In genomic region chr21:45154511-45155508, GRCh38 we compare ENCODE assay signal across 8 cellular contexts.
DNase-seq lines count a peak whose midpoint lies in the region; ATAC-seq lines count a peak whose summit lies in the region.

No MANE protein-coding gene starts in this region.

- H3K4me3 ChIP-seq in SJCRH30 (no peak overlapping the region), rectal smooth muscle tissue (ENCODE audit: low read length) (no peak overlapping the region)

- in situ Hi-C loops in G401 (cut with HindIII; ENCODE audit: low sequenced_read_pairs) = no loop called here

- H3K9ac ChIP-seq in rectal smooth muscle tissue (ENCODE audit: low read length) = no peak overlapping the region

- H3K36me3 ChIP-seq in SJCRH30 = no peaks in the 10 kb centered on the region
- H3K36me3 ChIP-seq in rectal smooth muscle tissue (ENCODE audit: control insufficient read depth, insufficient read depth, low read length) = no peaks in the 10 kb centered on the region

- H3K27ac ChIP-seq in SJCRH30 = peak overlapping the region; percentile 50
- peak overlapping the region; percentile 1 for H3K27ac ChIP-seq in rectal smooth muscle tissue (ENCODE audit: low read depth, low read length)

- H3K9me3 ChIP-seq in SJCRH30 (replicated peaks) = no peaks in the 10 kb centered on the region

- peaks cover 19% of the 10 kb centered on the region for H3K4me1 ChIP-seq in SJCRH30
- H3K4me1 ChIP-seq in rectal smooth muscle tissue (ENCODE audit: control insufficient read depth, insufficient read depth, low read length) = peaks cover 10% of the 10 kb centered on the region

- ATAC-seq in HG02571 (IDR thresholded peaks at IDR 0.05; ENCODE audit: unreplicated experiment) (no peak), GM21423 (IDR thresholded peaks at IDR 0.05; ENCODE audit: unreplicated experiment) (no peak)

- DNase-seq in NCI-H748 (lab: John Stamatoyannopoulos, UW; ENCODE audit: unreplicated experiment) (peak; percentile 48), NCI-H748 treated with DMSO at 0.1 percent for 48 hours (lab: John Stamatoyannopoulos, UW) (no peak), SJCRH30 (peak; percentile 36 to 45), dermis blood vessel endothelial cell (peak; percentile 29), G401 (ENCODE audit: low spot score) (no peak)

- H3K27me3 ChIP-seq in SJCRH30 = no peaks in the 10 kb centered on the region
- no peaks in the 10 kb centered on the region for H3K27me3 ChIP-seq in rectal smooth muscle tissue (ENCODE audit: control insufficient read depth, insufficient read depth, low read length)

Comparison
In these comparisons a context has a peak if more than half of its experiments do, and no peak if none do; other contexts are left out.
1. DNase-seq: peak in NCI-H748 (single experiment), SJCRH30 (2 of 2) and dermis blood vessel endothelial cell (single experiment); none in NCI-H748 treated with DMSO at 0.1 percent for 48 hours (single experiment) and G401 (single experiment).